Comparison of ENCODE assay signal across 8 cellular contexts in the genomic region with DNA sequence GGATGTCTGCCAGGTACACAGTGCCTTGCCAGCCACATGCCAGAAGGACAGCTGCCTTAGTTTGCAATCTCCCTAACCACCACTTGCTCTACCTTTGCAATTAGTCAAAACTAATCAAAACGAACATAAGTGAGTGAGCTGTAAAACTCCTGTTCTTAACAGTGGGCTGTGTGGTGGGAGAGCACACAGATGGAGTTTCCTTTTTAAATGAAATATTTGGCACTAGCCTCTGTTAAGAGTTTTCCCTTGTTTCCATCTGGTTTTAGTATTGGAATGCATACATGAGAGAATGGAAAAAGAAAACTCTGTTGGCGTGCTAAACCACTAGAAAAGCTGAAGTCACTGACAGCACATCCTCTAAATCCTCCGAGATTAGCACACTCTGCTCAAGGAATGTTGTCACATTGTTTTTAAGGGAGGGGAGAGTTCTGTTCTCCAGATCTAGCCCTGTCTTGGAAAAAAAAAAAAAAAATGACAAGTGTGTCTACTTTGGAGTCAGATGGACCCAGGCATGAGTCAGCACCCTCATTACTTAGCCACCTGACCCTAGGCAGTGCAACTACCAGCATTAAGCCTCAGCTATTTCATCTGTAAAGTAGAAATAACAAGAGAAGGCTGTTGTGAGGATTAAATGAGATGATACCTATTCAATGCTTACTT.
DNase-seq lines count a peak whose midpoint lies in the region; ATAC-seq and TF ChIP-seq lines count a peak whose summit lies in the region.

No MANE protein-coding gene starts in this region.

- no peak for ATAC-seq in GM19452 (IDR thresholded peaks at IDR 0.05; ENCODE audit: unreplicated experiment)
- ATAC-seq in GM18868 (IDR thresholded peaks at IDR 0.05; ENCODE audit: unreplicated experiment): no peak

- no peaks in the 10 kb centered on the region for H4K20me1 ChIP-seq in MM.1S (ENCODE audit: insufficient read depth, low read length)

- H3K9me3 ChIP-seq in HEK293 (ENCODE audit: control insufficient read depth, insufficient read depth, low read depth, low read length): no peaks in the 10 kb centered on the region
- H3K9me3 ChIP-seq in MM.1S (replicated peaks; ENCODE audit: insufficient read depth, low read length): no peaks in the 10 kb centered on the region

- no peaks in the 10 kb centered on the region for H3K36me3 Mint-ChIP-seq in activated T-cell treated with anti-CD3 and anti-CD28 coated beads, Interleukin-2, amount 50 U/mL, for 24 hours (ENCODE audit: low read depth)

- CTCF ChIA-PET in HEK293 (lab: Yijun Ruan, JAX): interaction anchor here (1.1 kb wide), 1 partner anchor 167 kb away, joined by 3 read pairs; no protein-coding TSS in a partner anchor

- in situ Hi-C loops in brain microvascular endothelial cell (cut with HindIII; ENCODE audit: low pct_ligation_motif_present, low sequenced_read_pairs): no loop called here

- peak; percentile 7 for DNase-seq in brain microvascular endothelial cell
- peak; percentile 47 for DNase-seq in kidney glomerular epithelial cell (lab: John Stamatoyannopoulos, UW)
- DNase-seq in stromal cell of bone marrow (ENCODE audit: low read depth): peak; percentile 71
- DNase-seq in MM.1S: no peak
- no peak for DNase-seq in activated T-cell treated with anti-CD3 and anti-CD28 coated beads, Interleukin-2, amount 50 U/mL, for 24 hours

- no peaks in the 10 kb centered on the region for H3K9me2 ChIP-seq in MM.1S (replicated peaks; ENCODE audit: insufficient read depth, low read length)

- H3K4me2 ChIP-seq in MM.1S (ENCODE audit: low read depth, low read length): no peak overlapping the region

- H3K27ac ChIP-seq in HEK293 (ENCODE audit: extremely low read depth, low read depth, low read length): peak overlapping the region; percentile 24; the same call in 1 of the 2 replicates
- H3K27ac ChIP-seq in brain microvascular endothelial cell: no peak overlapping the region
- H3K27ac ChIP-seq in MM.1S (ENCODE audit: low read length): no peak overlapping the region

- peaks cover 7% of the 10 kb centered on the region for H3K27me3 Mint-ChIP-seq in activated T-cell treated with anti-CD3 and anti-CD28 coated beads, Interleukin-2, amount 50 U/mL, for 24 hours

- H3F3A ChIP-seq in MM.1S (ENCODE audit: insufficient read depth, low read length): no peaks in the 10 kb centered on the region

- H3K27me3 ChIP-seq in brain microvascular endothelial cell (replicated peaks): no peaks in the 10 kb centered on the region
- H3K27me3 ChIP-seq in MM.1S (replicated peaks; ENCODE audit: insufficient read depth, low read length): no peaks in the 10 kb centered on the region

- no peak overlapping the region for H3K4me3 Mint-ChIP-seq in activated T-cell treated with anti-CD3 and anti-CD28 coated beads, Interleukin-2, amount 50 U/mL, for 24 hours

- POLR2A ChIA-PET in HEK293 (lab: Yijun Ruan, JAX): interaction anchor here (1.6 kb wide), 1 partner anchor 13 kb away, joined by 6 read pairs; no protein-coding TSS in a partner anchor

- no peak overlapping the region for H2AFZ ChIP-seq in MM.1S (ENCODE audit: low read length)

- H3K36me3 ChIP-seq in HEK293 (ENCODE audit: control insufficient read depth in 2 of 2, insufficient read depth in 1 of 2, low read length in 2 of 2): no peaks in the 10 kb centered on the region
- no peaks in the 10 kb centered on the region for H3K36me3 ChIP-seq in brain microvascular endothelial cell (replicated peaks)
- H3K36me3 ChIP-seq in MM.1S (replicated peaks; ENCODE audit: insufficient read depth, low read length): no peaks in the 10 kb centered on the region

- H3K9ac ChIP-seq in MM.1S (ENCODE audit: low read length): no peak overlapping the region

- TF ChIP-seq CTCF in HEK293 (tag by site-specific recombination; IDR thresholded peaks at IDR 0.05): no peak
- TF ChIP-seq CTCF in brain microvascular endothelial cell (IDR thresholded peaks at IDR 0.05; ENCODE audit: low read depth, low read length, missing control alignments): no peak
- TF ChIP-seq CTCF in MM.1S (IDR thresholded peaks at IDR 0.05; ENCODE audit: low read length): no peak

- no peak overlapping the region for H3K4me3 ChIP-seq in HEK293 (ENCODE audit: low read depth, low read length)
- no peak overlapping the region for H3K4me3 ChIP-seq in brain microvascular endothelial cell (ENCODE audit: low read depth, low read length)
- H3K4me3 ChIP-seq in MM.1S (ENCODE audit: low read length): no peak overlapping the region

- no peaks in the 10 kb centered on the region for H3K79me2 ChIP-seq in MM.1S (ENCODE audit: low read length)

- H3K4me1 ChIP-seq in HEK293 (ENCODE audit: control insufficient read depth, insufficient read depth, low read length): peaks cover 12% of the 10 kb centered on the region
- no peaks in the 10 kb centered on the region for H3K4me1 ChIP-seq in MM.1S (ENCODE audit: low read length)

- no peaks in the 10 kb centered on the region for H3K4me1 Mint-ChIP-seq in activated T-cell treated with anti-CD3 and anti-CD28 coated beads, Interleukin-2, amount 50 U/mL, for 24 hours (ENCODE audit: low read depth)

- H3K9me3 Mint-ChIP-seq in activated T-cell treated with anti-CD3 and anti-CD28 coated beads, Interleukin-2, amount 50 U/mL, for 24 hours: no peaks in the 10 kb centered on the region

- H3K27ac Mint-ChIP-seq in activated T-cell treated with anti-CD3 and anti-CD28 coated beads, Interleukin-2, amount 50 U/mL, for 24 hours: no peak overlapping the region

TF ChIP-seq in HEK293, 187 proteins besides CTCF, POLR2A, EP300 and RAD21 (continues in another document):
- TF ChIP-seq ZNF214 (tag by site-specific recombination; IDR thresholded peaks at IDR 0.05; ENCODE audit: borderline replicate concordance): no peak
- TF ChIP-seq, protein P1, sequence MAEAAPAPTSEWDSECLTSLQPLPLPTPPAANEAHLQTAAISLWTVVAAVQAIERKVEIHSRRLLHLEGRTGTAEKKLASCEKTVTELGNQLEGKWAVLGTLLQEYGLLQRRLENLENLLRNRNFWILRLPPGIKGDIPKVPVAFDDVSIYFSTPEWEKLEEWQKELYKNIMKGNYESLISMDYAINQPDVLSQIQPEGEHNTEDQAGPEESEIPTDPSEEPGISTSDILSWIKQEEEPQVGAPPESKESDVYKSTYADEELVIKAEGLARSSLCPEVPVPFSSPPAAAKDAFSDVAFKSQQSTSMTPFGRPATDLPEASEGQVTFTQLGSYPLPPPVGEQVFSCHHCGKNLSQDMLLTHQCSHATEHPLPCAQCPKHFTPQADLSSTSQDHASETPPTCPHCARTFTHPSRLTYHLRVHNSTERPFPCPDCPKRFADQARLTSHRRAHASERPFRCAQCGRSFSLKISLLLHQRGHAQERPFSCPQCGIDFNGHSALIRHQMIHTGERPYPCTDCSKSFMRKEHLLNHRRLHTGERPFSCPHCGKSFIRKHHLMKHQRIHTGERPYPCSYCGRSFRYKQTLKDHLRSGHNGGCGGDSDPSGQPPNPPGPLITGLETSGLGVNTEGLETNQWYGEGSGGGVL (tag by site-specific recombination; IDR thresholded peaks at IDR 0.05): peak; percentile 29
- TF ChIP-seq ZEB2 (tag by site-specific recombination; IDR thresholded peaks at IDR 0.05): peak; percentile 50; the same call in 1 of the 2 replicates
- TF ChIP-seq ZNF394 (tag by site-specific recombination; IDR thresholded peaks at IDR 0.05; ENCODE audit: borderline replicate concordance): no peak
- no peak for TF ChIP-seq ZNF23 (tag by site-specific recombination; IDR thresholded peaks at IDR 0.05; ENCODE audit: borderline replicate concordance)
- TF ChIP-seq ZNF140 (tag by site-specific recombination; IDR thresholded peaks at IDR 0.05): no peak
- TF ChIP-seq, protein P2, sequence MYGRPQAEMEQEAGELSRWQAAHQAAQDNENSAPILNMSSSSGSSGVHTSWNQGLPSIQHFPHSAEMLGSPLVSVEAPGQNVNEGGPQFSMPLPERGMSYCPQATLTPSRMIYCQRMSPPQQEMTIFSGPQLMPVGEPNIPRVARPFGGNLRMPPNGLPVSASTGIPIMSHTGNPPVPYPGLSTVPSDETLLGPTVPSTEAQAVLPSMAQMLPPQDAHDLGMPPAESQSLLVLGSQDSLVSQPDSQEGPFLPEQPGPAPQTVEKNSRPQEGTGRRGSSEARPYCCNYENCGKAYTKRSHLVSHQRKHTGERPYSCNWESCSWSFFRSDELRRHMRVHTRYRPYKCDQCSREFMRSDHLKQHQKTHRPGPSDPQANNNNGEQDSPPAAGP (tag by site-specific recombination; IDR thresholded peaks at IDR 0.05): 0 out of 2 replicates have a peak, but pooled peaks have one; percentile 17
- TF ChIP-seq TCF7L2 (IDR thresholded peaks at IDR 0.05; ENCODE audit: borderline replicate concordance, low read depth, low read length): no peak
- TF ChIP-seq ZNF202 (tag by site-specific recombination; IDR thresholded peaks at IDR 0.05; ENCODE audit: borderline replicate concordance): no peak
- TF ChIP-seq ZXDB (tag by site-specific recombination; IDR thresholded peaks at IDR 0.05): peak; percentile 28; the same call in 1 of the 2 replicates
- no peak for TF ChIP-seq KLF9 (tag by site-specific recombination; IDR thresholded peaks at IDR 0.05; ENCODE audit: low read depth)
- TF ChIP-seq HOXC10 (CRISPR knock-in tag; IDR thresholded peaks at IDR 0.05): no peak
- TF ChIP-seq, protein P3, sequence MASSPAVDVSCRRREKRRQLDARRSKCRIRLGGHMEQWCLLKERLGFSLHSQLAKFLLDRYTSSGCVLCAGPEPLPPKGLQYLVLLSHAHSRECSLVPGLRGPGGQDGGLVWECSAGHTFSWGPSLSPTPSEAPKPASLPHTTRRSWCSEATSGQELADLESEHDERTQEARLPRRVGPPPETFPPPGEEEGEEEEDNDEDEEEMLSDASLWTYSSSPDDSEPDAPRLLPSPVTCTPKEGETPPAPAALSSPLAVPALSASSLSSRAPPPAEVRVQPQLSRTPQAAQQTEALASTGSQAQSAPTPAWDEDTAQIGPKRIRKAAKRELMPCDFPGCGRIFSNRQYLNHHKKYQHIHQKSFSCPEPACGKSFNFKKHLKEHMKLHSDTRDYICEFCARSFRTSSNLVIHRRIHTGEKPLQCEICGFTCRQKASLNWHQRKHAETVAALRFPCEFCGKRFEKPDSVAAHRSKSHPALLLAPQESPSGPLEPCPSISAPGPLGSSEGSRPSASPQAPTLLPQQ (tag by site-specific recombination; IDR thresholded peaks at IDR 0.05): peak; percentile 62
- TF ChIP-seq ZNF660 (tag by site-specific recombination; IDR thresholded peaks at IDR 0.05): no peak
- TF ChIP-seq KLF10 (tag by site-specific recombination; IDR thresholded peaks at IDR 0.05): no peak
- TF ChIP-seq ZNF426 (tag by site-specific recombination; IDR thresholded peaks at IDR 0.05): no peak
- TF ChIP-seq ZNF629 (tag by site-specific recombination; IDR thresholded peaks at IDR 0.05): peak; percentile 36; the same call in 1 of the 2 replicates

Comparison
In these comparisons a context has a peak if more than half of its experiments do, and no peak if none do; other contexts are left out.
1. DNase-seq: peak in brain microvascular endothelial cell (single experiment), kidney glomerular epithelial cell (single experiment) and stromal cell of bone marrow (single experiment); none in MM.1S (single experiment) and activated T-cell treated with anti-CD3 and anti-CD28 coated beads, Interleukin-2, amount 50 U/mL, for 24 hours (single experiment).